Comparison of ENCODE assay signal across 8 cellular contexts in the genomic region with DNA sequence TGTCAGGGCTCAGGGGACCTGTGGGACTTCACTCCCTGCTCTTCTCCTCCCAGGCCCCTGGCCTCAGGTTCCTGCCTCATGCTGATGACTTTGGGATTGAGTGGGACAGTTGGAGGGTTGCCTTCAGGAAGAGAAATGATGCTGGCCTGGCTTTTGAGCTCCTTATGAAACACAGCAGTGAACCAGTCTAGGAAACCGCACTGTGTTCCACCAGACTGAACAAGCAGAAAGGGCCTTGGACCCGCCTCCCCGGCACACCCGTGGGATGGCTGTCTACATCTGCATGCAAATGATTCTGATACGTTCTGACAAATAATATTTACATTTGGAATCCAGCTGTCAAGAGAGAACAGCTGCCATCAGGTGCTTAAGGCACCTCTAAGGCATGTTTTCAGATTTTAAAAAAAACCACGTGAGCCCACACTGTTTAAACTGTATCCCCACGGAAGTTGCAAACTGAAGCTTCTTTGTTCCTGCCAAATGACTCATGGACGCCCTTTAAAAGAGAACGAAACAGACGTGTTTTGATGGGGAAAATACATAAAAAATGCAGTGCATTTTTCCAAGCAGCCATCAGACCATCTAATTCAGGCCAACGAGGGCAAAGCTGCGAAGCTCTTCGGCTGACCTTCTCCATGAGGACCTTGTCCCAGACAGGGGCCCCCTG. TPM values are rescaled to one million over a fixed set of nuclear protein-coding genes. Genes with fewer than 3 reads are reported as not detected.
DNase-seq lines count a peak whose midpoint lies in the region; ATAC-seq and TF ChIP-seq lines count a peak whose summit lies in the region.

No MANE protein-coding gene starts in this region.

- peak overlapping the region; percentile 70 for H3K4me3 Mint-ChIP-seq in type B pancreatic cell
- H3K4me3 Mint-ChIP-seq in activated T-helper 2 cell treated with anti-CD3 and anti-CD28 coated beads, Interferon-gamma antibody, Interleukin-2, Interleukin-4, amounts not matched to agents 10 μg/mL and 5 μg/mL and 100 μg/mL, durations not matched to agents 14 hours and 24 hours and 36 hours (ENCODE audit: low read depth), result no peak overlapping the region

- no peaks in the 10 kb centered on the region for H3K36me3 Mint-ChIP-seq in type B pancreatic cell
- H3K36me3 Mint-ChIP-seq in activated T-helper 2 cell treated with anti-CD3 and anti-CD28 coated beads, Interferon-gamma antibody, Interleukin-2, Interleukin-4, amounts not matched to agents 10 μg/mL and 5 μg/mL and 100 μg/mL, durations not matched to agents 14 hours and 24 hours and 36 hours (ENCODE audit: low read depth), result no peaks in the 10 kb centered on the region

- H3K36me3 ChIP-seq in lower lobe of right lung, result no peaks in the 10 kb centered on the region

- H3K4me1 ChIP-seq in lower lobe of right lung, result peaks cover 14% of the 10 kb centered on the region

- peaks cover 8% of the 10 kb centered on the region for H3K9me3 Mint-ChIP-seq in type B pancreatic cell
- no peaks in the 10 kb centered on the region for H3K9me3 Mint-ChIP-seq in activated T-helper 2 cell treated with anti-CD3 and anti-CD28 coated beads, Interferon-gamma antibody, Interleukin-2, Interleukin-4, amounts not matched to agents 10 μg/mL and 5 μg/mL and 100 μg/mL, durations not matched to agents 14 hours and 24 hours and 36 hours

- H3K4me3 ChIP-seq in cardiac fibroblast (replicated peaks in 1 of 2; ENCODE audit: low read depth in 2 of 2, low read length in 2 of 2) (peak overlapping the region in 1 of 2 donors; percentile 28), lower lobe of right lung (no peak overlapping the region)

- TF ChIP-seq CTCF in cardiac fibroblast (IDR thresholded peaks at IDR 0.05; ENCODE audit: low read depth, low read length) (no peak), lower lobe of right lung (IDR thresholded peaks at IDR 0.05) (no peak), type B pancreatic cell (conservative IDR thresholded peaks at IDR 0.05) (no peak)

- DNase-seq in NCI-H2081 (lab: John Stamatoyannopoulos, UW), result peak; percentile 74 to 92
- DNase-seq in cardiac fibroblast (ENCODE audit: low read depth in 2 of 2), result peak; percentile 90 to 94
- DNase-seq in lower lobe of right lung, result no peak
- no peak for DNase-seq in type B pancreatic cell (ENCODE audit: extremely low spot score, unreplicated experiment)
- DNase-seq in activated T-helper 2 cell treated with anti-CD3 and anti-CD28 coated beads, Interferon-gamma antibody, Interleukin-2, Interleukin-4, amounts not matched to agents 10 μg/mL and 5 μg/mL and 100 μg/mL, durations not matched to agents 14 hours and 24 hours and 36 hours (ENCODE audit: low spot score), result no peak
- no peak for DNase-seq in left lobe of liver (ENCODE audit: low spot score)
- no peak for DNase-seq in activated gamma-delta T cell (lab: John Stamatoyannopoulos, UW)

- intact Hi-C loops in lower lobe of right lung (cut with DNase I), result no loop called here
- intact Hi-C loops in activated T-helper 2 cell treated with anti-CD3 and anti-CD28 coated beads, Interferon-gamma antibody, Interleukin-2, Interleukin-4, amounts not matched to agents 10 μg/mL and 5 μg/mL and 100 μg/mL, durations not matched to agents 14 hours and 24 hours and 36 hours (cut with micrococcal nuclease), result no loop called here

- no peaks in the 10 kb centered on the region for H3K9me3 ChIP-seq in lower lobe of right lung

- ATAC-seq in GM19023 (IDR thresholded peaks at IDR 0.05; ENCODE audit: unreplicated experiment), result peak; percentile 68
- ATAC-seq in lower lobe of right lung, result peak; percentile 54 to 60
- no peak for ATAC-seq in left lobe of liver

- H3K27ac Mint-ChIP-seq in type B pancreatic cell, result peak overlapping the region; percentile 94
- H3K27ac Mint-ChIP-seq in activated T-helper 2 cell treated with anti-CD3 and anti-CD28 coated beads, Interferon-gamma antibody, Interleukin-2, Interleukin-4, amounts not matched to agents 10 μg/mL and 5 μg/mL and 100 μg/mL, durations not matched to agents 14 hours and 24 hours and 36 hours, result no peak overlapping the region

- H3K27me3 ChIP-seq in lower lobe of right lung (ENCODE audit: low read depth), result no peaks in the 10 kb centered on the region

- H3K4me1 Mint-ChIP-seq in type B pancreatic cell (ENCODE audit: unreplicated experiment), result peaks cover 39% of the 10 kb centered on the region
- no peaks in the 10 kb centered on the region for H3K4me1 Mint-ChIP-seq in activated T-helper 2 cell treated with anti-CD3 and anti-CD28 coated beads, Interferon-gamma antibody, Interleukin-2, Interleukin-4, amounts not matched to agents 10 μg/mL and 5 μg/mL and 100 μg/mL, durations not matched to agents 14 hours and 24 hours and 36 hours (ENCODE audit: low read depth)

- peaks cover 3% of the 10 kb centered on the region for H3K27me3 Mint-ChIP-seq in type B pancreatic cell
- H3K27me3 Mint-ChIP-seq in activated T-helper 2 cell treated with anti-CD3 and anti-CD28 coated beads, Interferon-gamma antibody, Interleukin-2, Interleukin-4, amounts not matched to agents 10 μg/mL and 5 μg/mL and 100 μg/mL, durations not matched to agents 14 hours and 24 hours and 36 hours (ENCODE audit: low read depth), result peaks cover 9% of the 10 kb centered on the region

- peak overlapping the region; percentile 59 for H3K27ac ChIP-seq in lower lobe of right lung

RNA-seq across cellular contexts. Expression of a gene that starts 27.6 kb away (rescaled TPM):
- total RNA-seq in lower lobe of right lung, result 24.3 TPM
- total RNA-seq in type B pancreatic cell (ENCODE audit: low replicate concordance), result 45.6 and 49.6 TPM in 2 replicates
- total RNA-seq in activated T-helper 2 cell treated with anti-CD3 and anti-CD28 coated beads, Interferon-gamma antibody, Interleukin-2, Interleukin-4, amounts not matched to agents 10 μg/mL and 5 μg/mL and 100 μg/mL, durations not matched to agents 14 hours and 24 hours and 36 hours, result 0.74 and 0.96 TPM in 2 replicates
- total RNA-seq in left lobe of liver, result 4.0 TPM

Comparison
In these comparisons a context has a peak if more than half of its experiments do, and no peak if none do; other contexts are left out.
1. DNase-seq: peak in NCI-H2081 (2 of 2) and cardiac fibroblast (2 of 2); none in lower lobe of right lung (single experiment), type B pancreatic cell (single experiment), activated T-helper 2 cell treated with anti-CD3 and anti-CD28 coated beads, Interferon-gamma antibody, Interleukin-2, Interleukin-4, amounts not matched to agents 10 μg/mL and 5 μg/mL and 100 μg/mL, durations not matched to agents 14 hours and 24 hours and 36 hours (single experiment), left lobe of liver (single experiment) and activated gamma-delta T cell (single experiment).